ENCODE assay signal across 8 cellular contexts in the genomic region with DNA sequence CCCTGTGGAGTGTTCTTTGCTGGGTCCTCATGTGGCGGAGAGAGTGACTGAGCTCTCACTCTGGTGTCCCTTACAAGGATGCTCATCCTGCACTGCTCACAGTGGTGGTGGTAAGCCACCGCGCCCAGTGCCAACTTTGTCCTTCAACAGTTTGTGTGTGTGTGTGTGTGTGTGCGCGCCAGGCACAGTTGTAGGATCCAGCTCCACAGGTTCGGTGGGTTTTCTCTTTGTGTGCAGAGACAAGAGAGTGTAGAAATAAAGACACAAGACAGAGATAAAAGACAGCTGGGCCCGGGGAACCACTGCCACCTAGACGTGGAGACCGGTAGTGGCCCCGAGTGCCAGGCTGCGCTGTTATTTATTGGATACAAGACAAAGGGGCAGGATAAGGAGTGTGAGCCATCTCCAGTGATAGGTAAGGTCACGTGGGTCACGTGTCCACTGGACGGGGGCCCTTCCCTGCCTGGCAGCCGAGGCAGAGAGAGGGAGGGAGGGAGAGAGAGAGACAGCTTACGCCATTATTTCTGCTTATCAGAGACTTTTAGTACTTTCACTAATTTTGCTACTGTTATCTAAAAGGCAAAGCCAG. TPM values are rescaled to one million over a fixed set of nuclear protein-coding genes. Genes with fewer than 3 reads are reported as not detected.
DNase-seq lines count a peak whose midpoint lies in the region; ATAC-seq and TF ChIP-seq lines count a peak whose summit lies in the region.
"Not testable (repeated sequence)": the region's sequence is repeated elsewhere in the genome, so short reads cannot be mapped to it uniquely, and the experiment has no call there.

No MANE protein-coding gene starts in this region.

- TF ChIP-seq POLR2A in erythroblast (IDR thresholded peaks at IDR 0.05; ENCODE audit: low read length), result peak; percentile 61

- not testable (repeated sequence) for H3K36me3 Mint-ChIP-seq in GM23338 (ENCODE audit: low read depth); activated T-helper 2 cell treated with anti-CD3 and anti-CD28 coated beads, Interferon-gamma antibody, Interleukin-2, Interleukin-4, amounts not matched to agents 10 μg/mL and 5 μg/mL and 100 μg/mL, durations not matched to agents 14 hours and 24 hours and 36 hours (ENCODE audit: low read depth)

- not testable (repeated sequence) for H3K27me3 ChIP-seq in GM23338 (ENCODE audit: insufficient read depth); lung (ENCODE audit: control insufficient read depth, insufficient read depth)

- not testable (repeated sequence) for H3K79me2 ChIP-seq in GM23338 (replicated peaks; ENCODE audit: insufficient read depth)

- H3K9me2 ChIP-seq in GM23338 (ENCODE audit: insufficient read depth), result not testable (repeated sequence)

- not testable (repeated sequence) for H3K36me3 ChIP-seq in GM23338 (ENCODE audit: insufficient read depth); lung (ENCODE audit: control insufficient read depth in 2 of 2, insufficient read depth in 2 of 2, low read length in 2 of 2)

- H3K9me3 Mint-ChIP-seq in GM23338; activated T-helper 2 cell treated with anti-CD3 and anti-CD28 coated beads, Interferon-gamma antibody, Interleukin-2, Interleukin-4, amounts not matched to agents 10 μg/mL and 5 μg/mL and 100 μg/mL, durations not matched to agents 14 hours and 24 hours and 36 hours: not testable (repeated sequence)

- H3F3A ChIP-seq in GM23338 (replicated peaks; ENCODE audit: low read depth), result not testable (repeated sequence)

- 34 to 38% methylated on average over 16 of the region's 16 CpGs for WGBS in lung, 2 donors

- H3K4me2 ChIP-seq in GM23338, result not testable (repeated sequence)

- peak overlapping the region; percentile 13; the same call in 2 of the 3 replicates for H3K4me3 Mint-ChIP-seq in GM23338
- H3K4me3 Mint-ChIP-seq in activated T-helper 2 cell treated with anti-CD3 and anti-CD28 coated beads, Interferon-gamma antibody, Interleukin-2, Interleukin-4, amounts not matched to agents 10 μg/mL and 5 μg/mL and 100 μg/mL, durations not matched to agents 14 hours and 24 hours and 36 hours (ENCODE audit: low read depth), result peak overlapping the region; percentile 64

- H3K4me3 ChIP-seq in AG09309 (ENCODE audit: control insufficient read depth, low read depth, low read length); GM23338; lung: not testable (repeated sequence)

- H3K27ac Mint-ChIP-seq in GM23338, result peak overlapping the region; percentile 64
- H3K27ac Mint-ChIP-seq in activated T-helper 2 cell treated with anti-CD3 and anti-CD28 coated beads, Interferon-gamma antibody, Interleukin-2, Interleukin-4, amounts not matched to agents 10 μg/mL and 5 μg/mL and 100 μg/mL, durations not matched to agents 14 hours and 24 hours and 36 hours, result peak overlapping the region; percentile 95

- not testable (repeated sequence) for H3K4me1 ChIP-seq in GM23338 (ENCODE audit: insufficient read depth); lung (ENCODE audit: control insufficient read depth in 2 of 2, insufficient read depth in 2 of 2, low read length in 2 of 2)

- H3K27me3 Mint-ChIP-seq in GM23338 (ENCODE audit: insufficient read depth, low read depth, poor library complexity); activated T-helper 2 cell treated with anti-CD3 and anti-CD28 coated beads, Interferon-gamma antibody, Interleukin-2, Interleukin-4, amounts not matched to agents 10 μg/mL and 5 μg/mL and 100 μg/mL, durations not matched to agents 14 hours and 24 hours and 36 hours (ENCODE audit: low read depth): not testable (repeated sequence)

- ATAC-seq in GM23338, result peak; percentile 77
- not testable (repeated sequence) for ATAC-seq in lung (ENCODE audit: insufficient read depth, low FRiP score)

- not testable (repeated sequence) for H3K4me1 Mint-ChIP-seq in GM23338
- peaks cover 13% of the 10 kb centered on the region for H3K4me1 Mint-ChIP-seq in activated T-helper 2 cell treated with anti-CD3 and anti-CD28 coated beads, Interferon-gamma antibody, Interleukin-2, Interleukin-4, amounts not matched to agents 10 μg/mL and 5 μg/mL and 100 μg/mL, durations not matched to agents 14 hours and 24 hours and 36 hours (ENCODE audit: low read depth)

- H3K27ac ChIP-seq in GM23338 (ENCODE audit: low read depth), result peak overlapping the region; percentile 72; the same call in 1 of the 2 replicates
- H3K27ac ChIP-seq in lung (ENCODE audit: low read depth in 1 of 2, low read length in 1 of 2), result peak overlapping the region; percentile 42 to 80

- TF ChIP-seq CTCF in AG09309 (IDR thresholded peaks at IDR 0.05; ENCODE audit: control insufficient read depth, insufficient read depth, low read depth, low read length, missing control alignments), result peak; percentile 65
- peak; percentile 54 to 71 for TF ChIP-seq CTCF in GM23338 (conservative IDR thresholded peaks at IDR 0.05; ENCODE audit: low read depth in 2 of 2)
- peak; percentile 17 for TF ChIP-seq CTCF in lung (IDR thresholded peaks at IDR 0.05; ENCODE audit: control extremely low read depth, extremely low read depth)

- H2AFZ ChIP-seq in GM23338, result not testable (repeated sequence)

- not testable (repeated sequence) for H4K20me1 ChIP-seq in GM23338 (replicated peaks; ENCODE audit: insufficient read depth)

- DNase-seq in AG09309 (ENCODE audit: low read depth), result not testable (repeated sequence)
- DNase-seq in GM23338 (ENCODE audit: low spot score) (peak; percentile 77), NCI-H2081 treated with DMSO at 0.1 percent for 48 hours (lab: John Stamatoyannopoulos, UW) (peak; percentile 2), SW480 (ENCODE audit: low spot score) (peak; percentile 62), erythroblast (lab: John Stamatoyannopoulos, UW) (peak; percentile 80 to 85), lung (ENCODE audit: low spot score) (peak; percentile 77)
- peak; percentile 72 for DNase-seq in activated T-helper 2 cell treated with anti-CD3 and anti-CD28 coated beads, Interferon-gamma antibody, Interleukin-2, Interleukin-4, amounts not matched to agents 10 μg/mL and 5 μg/mL and 100 μg/mL, durations not matched to agents 14 hours and 24 hours and 36 hours (ENCODE audit: low spot score)
- DNase-seq in stimulated activated CD4-positive, alpha-beta T cell treated with anti-CD3 and anti-CD28 coated beads, Interleukin-1b, Interleukin-23, amount 100 ng/mL, for 24 hours (ENCODE audit: low read depth in 4 of 4, low spot score in 1 of 4), result peak; percentile 39 to 67 (median 52)

- not testable (repeated sequence) for H3K9me3 ChIP-seq in lung (ENCODE audit: control insufficient read depth in 2 of 2, insufficient read depth in 1 of 2, low read length in 1 of 2)

- intact Hi-C loops in activated T-helper 2 cell treated with anti-CD3 and anti-CD28 coated beads, Interferon-gamma antibody, Interleukin-2, Interleukin-4, amounts not matched to agents 10 μg/mL and 5 μg/mL and 100 μg/mL, durations not matched to agents 14 hours and 24 hours and 36 hours (cut with micrococcal nuclease), result not testable (repeated sequence)

RNA-seq across cellular contexts. Expression of gene ATAD3A, which starts 7.1 kb away (rescaled TPM):
- 71.4 and 80.3 TPM in 2 replicates for total RNA-seq in GM23338 (2014; rRNA removed; shearing (Covaris generic))
- polyA plus RNA-seq in GM23338 (2016; fragmentation: Nextera tagmentation; extraction: Ambion mirVana) (36.5 and 39.3 TPM in 2 replicates), lung (10 to 100 TPM; 26.9 to 29.8 TPM)
- total RNA-seq in activated T-helper 2 cell treated with anti-CD3 and anti-CD28 coated beads, Interferon-gamma antibody, Interleukin-2, Interleukin-4, amounts not matched to agents 10 μg/mL and 5 μg/mL and 100 μg/mL, durations not matched to agents 14 hours and 24 hours and 36 hours, result 71.5 and 78.5 TPM in 2 replicates
- total RNA-seq in lung, result 10 to 100 TPM in 1 of 2 donors, 1 to 10 TPM in 1; 8.1 to 31.3 TPM

RNA-seq across cellular contexts. Expression of gene ATAD3B, which starts 33.3 kb away (rescaled TPM):
- 61.4 and 63.4 TPM in 2 replicates for total RNA-seq in GM23338 (2014; rRNA removed; shearing (Covaris generic))
- 32.3 and 37.8 TPM in 2 replicates for polyA plus RNA-seq in GM23338 (2016; fragmentation: Nextera tagmentation; extraction: Ambion mirVana)
- 68.0 and 70.9 TPM in 2 replicates for total RNA-seq in activated T-helper 2 cell treated with anti-CD3 and anti-CD28 coated beads, Interferon-gamma antibody, Interleukin-2, Interleukin-4, amounts not matched to agents 10 μg/mL and 5 μg/mL and 100 μg/mL, durations not matched to agents 14 hours and 24 hours and 36 hours
- 10 to 100 TPM; 21.6 to 39.0 TPM for total RNA-seq in lung
- polyA plus RNA-seq in lung, result 10 to 100 TPM; 23.4 to 32.6 TPM

RNA-seq across cellular contexts. Expression of gene TMEM240, which starts 35.6 kb away (rescaled TPM):
- total RNA-seq in GM23338 (2014; rRNA removed; shearing (Covaris generic)), result 0.74 and 5.1 TPM in 2 replicates
- polyA plus RNA-seq in GM23338 (2016; fragmentation: Nextera tagmentation; extraction: Ambion mirVana), result 1.8 and 1.9 TPM in 2 replicates
- total RNA-seq in activated T-helper 2 cell treated with anti-CD3 and anti-CD28 coated beads, Interferon-gamma antibody, Interleukin-2, Interleukin-4, amounts not matched to agents 10 μg/mL and 5 μg/mL and 100 μg/mL, durations not matched to agents 14 hours and 24 hours and 36 hours, result 0.25 and 0.48 TPM in 2 replicates
- total RNA-seq in lung, result 1 to 10 TPM; 2.3 to 3.9 TPM
- 1 to 10 TPM; 2.3 to 4.2 TPM for polyA plus RNA-seq in lung

RNA-seq across cellular contexts. Expression of gene ATAD3C, which starts 55.4 kb away (rescaled TPM):
- total RNA-seq in GM23338 (2014; rRNA removed; shearing (Covaris generic)), result 0.45 and 1.2 TPM in 2 replicates
- polyA plus RNA-seq in GM23338 (2016; fragmentation: Nextera tagmentation; extraction: Ambion mirVana) (1.1 and 1.3 TPM in 2 replicates), lung (10 to 100 TPM; 15.7 to 18.0 TPM)
- 0.53 and 0.62 TPM in 2 replicates for total RNA-seq in activated T-helper 2 cell treated with anti-CD3 and anti-CD28 coated beads, Interferon-gamma antibody, Interleukin-2, Interleukin-4, amounts not matched to agents 10 μg/mL and 5 μg/mL and 100 μg/mL, durations not matched to agents 14 hours and 24 hours and 36 hours
- total RNA-seq in lung, result 10 to 100 TPM in 1 of 2 donors, under 1 TPM in 1; 0.60 to 14.0 TPM
